ENCODE assay signal across 36 cellular contexts in the genomic region with DNA sequence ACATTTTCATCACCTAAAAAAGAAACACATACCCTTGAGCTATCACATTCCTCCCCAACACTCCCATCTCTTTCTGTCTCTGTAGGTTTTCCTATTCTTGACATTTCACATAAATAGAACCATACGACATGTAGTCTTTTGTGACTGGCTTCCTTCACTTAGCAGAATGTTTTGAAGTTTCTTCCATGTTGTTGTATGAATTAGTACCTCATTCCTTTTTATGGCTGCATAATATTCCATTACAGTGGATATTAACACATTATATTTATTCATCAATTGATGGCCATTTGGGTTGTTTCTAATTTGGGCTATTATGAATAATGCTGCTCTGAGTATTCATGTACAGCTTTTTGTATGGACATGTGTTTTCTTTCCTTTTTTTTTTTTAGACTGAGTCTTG.
"Had no signal": no experiment of that assay in that cellular context is flagged by ENCODE, and none has a peak within 500 bp of the region (broad histone marks: within the 10 kb centered on the region; RNA-seq: fewer than 3 reads in every experiment).

No MANE protein-coding gene starts in this region.

- H3K27me3 ChIP-seq: MG63 had no signal

- H3K9me3 ChIP-seq: MG63 had no signal

- DNase-seq: Karpas-422, Kasumi-1, MG63, MM.1S, MV-4-11, NCI-H1048, NCI-H1092, NCI-H1092 treated with DMSO at 0.1 percent for 48 hours, NCI-H1105, NCI-H1105 treated with DMSO at 0.1 percent for 48 hours, NCI-H1417, NCI-H1417 treated with DMSO at 0.1 percent for 48 hours, NCI-H1436, NCI-H1436 treated with DMSO at 0.1 percent for 48 hours, NCI-H146, NCI-H1694, NCI-H1694 treated with DMSO at 0.1 percent for 48 hours, NCI-H187, NCI-H187 treated with DMSO at 0.1 percent for 48 hours, NCI-H1930, NCI-H2029, NCI-H2029 treated with DMSO at 0.1 percent for 48 hours, NCI-H2081, NCI-H2081 treated with DMSO at 0.1 percent for 48 hours, NCI-H2107, NCI-H2171, NCI-H2171 treated with DMSO at 0.1 percent for 48 hours, NCI-H2227 treated with DMSO at 0.1 percent for 48 hours, NCI-H226, NCI-H345, NCI-H446, NCI-H446 treated with DMSO at 0.1 percent for 48 hours, NCI-H510A, NCI-H510A treated with DMSO at 0.1 percent for 48 hours, NCI-H524, NCI-H524 treated with DMSO at 0.1 percent for 48 hours had no signal

- H3K36me3 ChIP-seq: MG63 had no signal

- H3K4me3 ChIP-seq: MG63 had no signal
